10 cellular contexts compared by ENCODE assay signal in genomic region chr7:151769189-151769821, GRCh38.
A peak's percentile ranks its signal among the peaks of the same experiment; 100 is the strongest.
DNase-seq lines count a peak whose midpoint lies in the region; ATAC-seq and TF ChIP-seq lines count a peak whose summit lies in the region.
"Had no signal": no experiment of that assay in that cellular context is flagged by ENCODE, and none has a peak within 500 bp of the region (broad histone marks: within the 10 kb centered on the region; RNA-seq: fewer than 3 reads in every experiment).

No MANE protein-coding gene starts in this region.

- peak; percentile 19 for DNase-seq in activated T-cell treated with anti-CD3 and anti-CD28 coated beads, Interleukin-2, amount 50 U/mL, for 4 hours
- no peak for DNase-seq in sciatic nerve (ENCODE audit: low spot score)
- DNase-seq in HAP-1 (ENCODE audit: low spot score in 2 of 2): no peak
- DNase-seq in adrenal gland: no peak
- DNase-seq in RPMI8226: no peak
- DNase-seq: DMS53, NCI-H2081 had no signal

- no peaks in the 10 kb centered on the region for H3K27me3 ChIP-seq in HAP-1 (ENCODE audit: low read depth)
- no peaks in the 10 kb centered on the region for H3K27me3 ChIP-seq in adrenal gland

- H3K9me3 Mint-ChIP-seq in activated T-cell treated with anti-CD3 and anti-CD28 coated beads, Interleukin-2, amount 50 U/mL, for 4 hours: no peaks in the 10 kb centered on the region

- no peak overlapping the region for H3K27ac ChIP-seq in adrenal gland

- H3K4me3 ChIP-seq in HAP-1 (no peak overlapping the region), adrenal gland (no peak overlapping the region)

- TF ChIP-seq CTCF in adrenal gland (IDR thresholded peaks at IDR 0.05): no peak

- H3K4me1 ChIP-seq in HAP-1 (no peaks in the 10 kb centered on the region), adrenal gland (replicated peaks in 1 of 2) (no peaks in the 10 kb centered on the region)

- no peaks in the 10 kb centered on the region for H3K27me3 Mint-ChIP-seq in activated T-cell treated with anti-CD3 and anti-CD28 coated beads, Interleukin-2, amount 50 U/mL, for 4 hours (ENCODE audit: low read depth)

- H3K4me1 Mint-ChIP-seq in activated T-cell treated with anti-CD3 and anti-CD28 coated beads, Interleukin-2, amount 50 U/mL, for 4 hours (ENCODE audit: low read depth): peaks cover 56% of the 10 kb centered on the region

- H3K4me3 Mint-ChIP-seq in activated T-cell treated with anti-CD3 and anti-CD28 coated beads, Interleukin-2, amount 50 U/mL, for 4 hours: peak overlapping the region; percentile 48

- ATAC-seq in GM18868 (IDR thresholded peaks at IDR 0.05; ENCODE audit: unreplicated experiment) (peak; percentile 84), HG03432 (IDR thresholded peaks at IDR 0.05; ENCODE audit: unreplicated experiment) (peak; percentile 76), sciatic nerve (peak; percentile 17), HG03039 (IDR thresholded peaks at IDR 0.05; ENCODE audit: unreplicated experiment) (no peak)
- peak; percentile 88 to 89 for ATAC-seq in activated T-cell treated with anti-CD3 and anti-CD28 coated beads, Interleukin-2, amount 50 U/mL, for 4 hours

- WGBS in adrenal gland, 4 donors: 87 to 90% (median 89%) methylated on average over 6 to 11 of the region's 11 CpGs

- intact Hi-C loops in sciatic nerve (cut with DNase I) (no loop called here), adrenal gland (cut with DNase I) (no loop called here)

- H3K36me3 ChIP-seq in HAP-1 (replicated peaks): no peaks in the 10 kb centered on the region
- H3K36me3 ChIP-seq in adrenal gland (replicated peaks in 1 of 2): no peaks in the 10 kb centered on the region

- in situ Hi-C loops in HAP-1 (cut with MboI; ENCODE audit: low sequenced_read_pairs): loop anchor here (10.0 kb wide), 1 partner anchor 395 kb away; no protein-coding TSS in a partner anchor

- TF ChIP-seq POLR2A in adrenal gland (IDR thresholded peaks at IDR 0.05): no peak

- H3K9me3 ChIP-seq in HAP-1 (no peaks in the 10 kb centered on the region), adrenal gland (replicated peaks in 1 of 3) (no peaks in the 10 kb centered on the region)

- peaks cover 8% of the 10 kb centered on the region for H3K36me3 Mint-ChIP-seq in activated T-cell treated with anti-CD3 and anti-CD28 coated beads, Interleukin-2, amount 50 U/mL, for 4 hours (ENCODE audit: insufficient read depth)
